In the genomic region with DNA sequence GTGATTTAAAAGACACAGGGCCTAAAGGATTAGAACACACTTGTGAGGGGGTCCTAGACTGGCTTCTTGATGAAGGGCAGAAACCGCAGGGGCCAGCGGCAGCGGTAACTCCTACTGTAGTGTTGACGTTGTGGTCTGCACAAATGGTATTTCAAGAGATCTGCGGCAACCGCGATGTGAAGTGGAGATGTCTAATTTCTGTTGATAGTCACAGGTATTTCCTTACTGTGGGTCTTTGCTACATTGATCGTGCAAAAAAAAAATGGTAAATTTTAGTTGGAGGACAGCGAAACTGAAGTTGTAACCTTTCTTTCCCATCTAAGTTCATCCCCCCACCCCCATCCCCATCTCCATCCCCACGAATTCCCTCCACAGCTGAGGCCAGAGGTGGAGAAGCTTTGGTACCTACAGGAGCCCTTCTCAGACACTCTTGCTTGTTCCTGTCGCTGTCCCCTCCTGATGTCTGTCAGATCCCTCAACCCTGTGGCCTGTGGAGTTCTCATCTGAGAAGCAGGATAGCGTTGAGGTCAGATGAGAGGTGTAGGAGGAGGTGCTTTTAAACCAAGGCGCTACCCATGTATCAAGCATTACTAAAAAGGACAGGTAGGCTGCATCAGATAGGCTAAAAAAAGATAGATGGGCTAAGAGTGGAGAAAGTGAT, we compare ENCODE assay signal across 8 cellular contexts. TPM values are rescaled to one million over a fixed set of nuclear protein-coding genes. Genes with fewer than 3 reads are reported as not detected.
A peak's percentile ranks its signal among the peaks of the same experiment; 100 is the strongest.
DNase-seq lines count a peak whose midpoint lies in the region; TF ChIP-seq lines count a peak whose summit lies in the region.

No MANE protein-coding gene starts in this region.

- H3K4me3 Mint-ChIP-seq in H9 = peak overlapping the region; percentile 83 to 98

- H2BK120ac ChIP-seq in H9 (ENCODE audit: low read depth, low read length, poor library complexity, severe bottlenecking) = no peak overlapping the region
- no peak overlapping the region for H2BK120ac ChIP-seq in neuronal stem cell (ENCODE audit: low read depth, low read length)

- WGBS in H9 (ENCODE audit: extremely low coverage, insufficient read length, low lambda C conversion rate) = no CpG with 5 or more reads among the region's 13 CpGs
- no CpG with 5 or more reads among the region's 13 CpGs for WGBS in neuronal stem cell (ENCODE audit: extremely low coverage in 2 of 2, insufficient read length in 2 of 2, insufficient replicate concordance in 1 of 2), 2 donors

- no peaks in the 10 kb centered on the region for H4K20me1 ChIP-seq in H9 (ENCODE audit: control insufficient read depth, insufficient read depth, insufficient read length)

- H3K27me3 ChIP-seq in H9 (ENCODE audit: insufficient read depth, low read length) = no peaks in the 10 kb centered on the region
- no peaks in the 10 kb centered on the region for H3K27me3 ChIP-seq in neuronal stem cell (ENCODE audit: control insufficient read depth in 3 of 3, insufficient read depth in 3 of 3, low read depth in 1 of 3, low read length in 3 of 3)

- H4K5ac ChIP-seq in H9 (ENCODE audit: insufficient read length, low read depth, low read length) = no peak overlapping the region

- H4K91ac ChIP-seq in H9 (ENCODE audit: insufficient read length, low read depth, low read length) (no peak overlapping the region), neuronal stem cell (ENCODE audit: low read depth, low read length, poor library complexity) (no peak overlapping the region)

- peak overlapping the region; percentile 93 for H3K4me3 ChIP-seq in NB4 (ENCODE audit: low read depth, low read length)
- H3K4me3 ChIP-seq in foreskin fibroblast (ENCODE audit: low read depth in 1 of 2, low read length in 2 of 2) = peak overlapping the region; percentile 74 to 90
- peak overlapping the region; percentile 88 to 91 for H3K4me3 ChIP-seq in neuronal stem cell (ENCODE audit: low read length in 2 of 2)

- no peak overlapping the region for H2BK5ac ChIP-seq in H9 (ENCODE audit: insufficient read length, low read length)
- H2BK5ac ChIP-seq in neuronal stem cell (ENCODE audit: low read length) = no peak overlapping the region

- H3K23ac ChIP-seq in H9 (ENCODE audit: insufficient read length, low read depth, low read length) = no peak overlapping the region
- H3K23ac ChIP-seq in neuronal stem cell (ENCODE audit: low read depth, low read length, poor library complexity) = no peak overlapping the region

- TF ChIP-seq POLR2A in NB4 (IDR thresholded peaks at IDR 0.05; ENCODE audit: extremely low read depth, insufficient read length) = no peak

- no peaks in the 10 kb centered on the region for H3K9me3 ChIP-seq in H9 (ENCODE audit: control insufficient read depth, low read depth, low read length)
- no peaks in the 10 kb centered on the region for H3K9me3 ChIP-seq in neuronal stem cell (replicated peaks in 1 of 2; ENCODE audit: control insufficient read depth in 2 of 2, insufficient read depth in 1 of 2, low read depth in 1 of 2, low read length in 2 of 2)

- no peaks in the 10 kb centered on the region; a peak in 1 of 5 replicates for H3K9me3 Mint-ChIP-seq in H9

- peaks cover 3% of the 10 kb centered on the region for H3K23me2 ChIP-seq in H9 (ENCODE audit: insufficient read length, low read depth, low read length, poor library complexity, severe bottlenecking)

- H3K4me2 ChIP-seq in H9 (ENCODE audit: insufficient read depth, insufficient read length, low read length) (peak overlapping the region; percentile 68), neuronal stem cell (ENCODE audit: insufficient read depth, low read length, poor library complexity, severe bottlenecking) (peak overlapping the region; percentile 70)

- H2BK20ac ChIP-seq in H9 (ENCODE audit: low read depth, low read length, poor library complexity, severe bottlenecking) = no peak overlapping the region

- peaks cover 2 to 6% of the 10 kb centered on the region in 2 donors for H3K36me3 ChIP-seq in neuronal stem cell (replicated peaks in 1 of 2; ENCODE audit: control insufficient read depth in 2 of 2, insufficient read depth in 2 of 2, low read length in 2 of 2)

- TF ChIP-seq CTCF in H9 (conservative IDR thresholded peaks at IDR 0.05) (no peak), NB4 (IDR thresholded peaks at IDR 0.05; ENCODE audit: low read depth, low read length) (no peak), foreskin fibroblast (IDR thresholded peaks at IDR 0.05; ENCODE audit: low read depth, low read length) (no peak)

- no peak overlapping the region for H2BK15ac ChIP-seq in H9 (ENCODE audit: low read depth, low read length)
- H2BK15ac ChIP-seq in neuronal stem cell (ENCODE audit: low read length) = no peak overlapping the region

- H2AK5ac ChIP-seq in H9 (ENCODE audit: insufficient read length, low read length) (no peak overlapping the region), neuronal stem cell (ENCODE audit: low read depth, low read length) (no peak overlapping the region)

- H4K8ac ChIP-seq in H9 (replicated peaks; ENCODE audit: insufficient read length, low read depth, low read length) (no peak overlapping the region), neuronal stem cell (ENCODE audit: low read depth, low read length) (no peak overlapping the region)

- H3K4me1 Mint-ChIP-seq in H9 = peaks cover 38 to 41% of the 10 kb centered on the region in 2 experiments

- H3T11ph ChIP-seq in H9 (ENCODE audit: low read length) = no peak overlapping the region

- H3K4me1 ChIP-seq in H9 (ENCODE audit: insufficient read depth, low read length) = peaks cover 4% of the 10 kb centered on the region; the same call in 1 of the 2 replicates
- peaks cover 5 to 17% of the 10 kb centered on the region in 2 donors for H3K4me1 ChIP-seq in neuronal stem cell (ENCODE audit: control insufficient read depth in 2 of 2, insufficient read depth in 1 of 2, low read depth in 1 of 2, low read length in 2 of 2)

- no peak overlapping the region for H3K18ac ChIP-seq in H9 (ENCODE audit: insufficient read length, low read depth, low read length)
- H3K18ac ChIP-seq in neuronal stem cell (ENCODE audit: low read length) = no peak overlapping the region

- H3K27me3 Mint-ChIP-seq in H9 (ENCODE audit: low read depth) = peaks cover 6% of the 10 kb centered on the region; the same call in 1 of the 2 replicates

- peaks cover 0 to 6% (median 2%) of the 10 kb centered on the region in 3 experiments; a peak in 4 of 7 replicates for H3K36me3 Mint-ChIP-seq in H9 (ENCODE audit: insufficient read depth in 1 of 3, low read depth in 3 of 3)

- DNase-seq in NCI-H345 treated with DMSO at 0.1 percent for 48 hours (lab: John Stamatoyannopoulos, UW; ENCODE audit: unreplicated experiment) (peak; percentile 49), NCI-H345 (lab: John Stamatoyannopoulos, UW) (no peak), H9 (peak; percentile 46), NB4 (ENCODE audit: low read depth) (peak; percentile 76), foreskin fibroblast (peak in 1 of 2 donors; percentile 30), neuronal stem cell (ENCODE audit: low spot score) (no peak), midbrain (lab: John Stamatoyannopoulos, UW) (no peak)
- peak; percentile 36 for DNase-seq in activated T-cell treated with anti-CD3 and anti-CD28 coated beads, Interleukin-2, amount 50 U/mL, for 48 hours

- H3K9ac ChIP-seq in H9 (ENCODE audit: extremely low read depth, insufficient read length, low read length) (peak overlapping the region; percentile 48), neuronal stem cell (ENCODE audit: low read depth, low read length, poor library complexity) (no peak overlapping the region)

- H3K27ac ChIP-seq in H9 (ENCODE audit: insufficient read length, low read depth, low read length) (no peak overlapping the region), neuronal stem cell (replicated peaks; ENCODE audit: low read length) (no peak overlapping the region)

- H3K79me2 ChIP-seq in H9 (ENCODE audit: insufficient read depth, low read length) = peaks cover 9% of the 10 kb centered on the region; the same call in 1 of the 2 replicates

- H3K79me1 ChIP-seq in H9 (ENCODE audit: insufficient read depth, low read depth, low read length, poor library complexity, severe bottlenecking) = peaks cover 8% of the 10 kb centered on the region
- H3K79me1 ChIP-seq in neuronal stem cell (ENCODE audit: low read depth, low read length) = peaks cover 3% of the 10 kb centered on the region

- H2AFZ ChIP-seq in H9 (ENCODE audit: low read length) (no peak overlapping the region), neuronal stem cell (ENCODE audit: low read length) (peak overlapping the region; percentile 97)

- H3K4ac ChIP-seq in H9 (ENCODE audit: low read depth, low read length) (no peak overlapping the region), neuronal stem cell (ENCODE audit: low read length) (no peak overlapping the region)

- H3K27ac Mint-ChIP-seq in H9 = peak overlapping the region in 2 of 3 experiments; percentile 26 to 94; a peak in 5 of 7 replicates

- H3K14ac ChIP-seq in H9 (ENCODE audit: insufficient read depth, low read length) (no peak overlapping the region), neuronal stem cell (ENCODE audit: low read length) (no peak overlapping the region)

- H2BK12ac ChIP-seq in H9 (ENCODE audit: insufficient read length, low read depth, low read length) (no peak overlapping the region), neuronal stem cell (ENCODE audit: low read length) (no peak overlapping the region)

- no peak overlapping the region for H3K56ac ChIP-seq in H9 (ENCODE audit: insufficient read length, low read depth, low read length)

RNA-seq across cellular contexts. Expression of gene NTPCR, which starts 0.6 kb away (rescaled TPM):
- total RNA-seq in H9 (2021) = 87.4 and 92.3 TPM in 2 replicates
- 63.6 TPM for polyA plus RNA-seq in neuronal stem cell (2013, experiment 1 of 2)
- 65.4 TPM for polyA plus RNA-seq in neuronal stem cell (2013, experiment 2 of 2)

Comparison
In these comparisons a context has a peak if more than half of its experiments do, and no peak if none do; other contexts are left out.
1. DNase-seq: peak in NCI-H345 treated with DMSO at 0.1 percent for 48 hours (single experiment), H9 (single experiment), NB4 (single experiment) and activated T-cell treated with anti-CD3 and anti-CD28 coated beads, Interleukin-2, amount 50 U/mL, for 48 hours (2 of 2); none in NCI-H345 (single experiment), neuronal stem cell (single experiment) and midbrain (single experiment).
2. Peak in every context shown above with its lines, with median percentiles within 50 percentile points of each other: H3K4me3 ChIP-seq.